ENCODE assay signal across 8 cellular contexts in the genomic region with DNA sequence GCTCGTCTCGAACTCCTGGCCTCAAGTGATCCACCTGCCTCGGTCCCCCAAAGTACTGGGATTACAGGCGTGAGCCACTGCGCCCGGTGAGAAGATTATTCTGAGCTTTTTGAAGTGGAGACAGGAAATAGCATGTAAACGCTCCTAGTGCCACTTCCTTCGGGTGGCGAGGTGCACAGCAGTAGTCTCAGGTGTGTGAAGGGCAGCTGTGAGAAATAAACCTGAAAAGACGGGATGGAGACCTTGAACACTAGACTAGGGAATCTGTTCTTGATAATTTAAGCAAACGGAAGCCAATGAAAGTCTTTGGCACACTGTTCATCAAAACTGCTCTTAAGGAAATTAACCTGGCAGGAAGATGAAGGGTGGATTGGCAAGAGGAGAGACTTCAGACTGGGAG.
DNase-seq lines count a peak whose midpoint lies in the region; ATAC-seq and TF ChIP-seq lines count a peak whose summit lies in the region.

No MANE protein-coding gene starts in this region.

- H3K27ac Mint-ChIP-seq in nephron: peak overlapping the region; percentile 54 to 74 (median 69)

- H3K27me3 ChIP-seq in DOHH2 (ENCODE audit: control insufficient read depth, low read length): peaks cover 30% of the 10 kb centered on the region

- peaks cover 21% of the 10 kb centered on the region for H3K4me1 ChIP-seq in DOHH2 (ENCODE audit: control insufficient read depth, low read length)

- TF ChIP-seq CTCF in DOHH2 (IDR thresholded peaks at IDR 0.05; ENCODE audit: low read depth, low read length, poor library complexity, severe bottlenecking) (no peak), choroid plexus epithelial cell (conservative IDR thresholded peaks at IDR 0.05; ENCODE audit: low read depth, low read length) (no peak), nephron (IDR thresholded peaks at IDR 0.05; ENCODE audit: unreplicated experiment in 3 of 3) (no peak)

- H3K27ac ChIP-seq in DOHH2 (ENCODE audit: low read depth, low read length): no peak overlapping the region

- peaks cover 8% of the 10 kb centered on the region for H3K9me3 Mint-ChIP-seq in nephron

- H3K4me3 ChIP-seq in DOHH2 (ENCODE audit: low read length): no peak overlapping the region; the same call in 1 of the 2 replicates
- H3K4me3 ChIP-seq in choroid plexus epithelial cell (ENCODE audit: low read depth, low read length): peak overlapping the region; percentile 76

- ATAC-seq in GM18502 (IDR thresholded peaks at IDR 0.05; ENCODE audit: poor library complexity, unreplicated experiment): no peak

- H3K9me3 ChIP-seq in DOHH2 (ENCODE audit: control insufficient read depth, insufficient read depth, low read length): 0 out of 2 replicates have a peak, but pooled peaks cover 2% of the 10 kb centered on the region

- no peaks in the 10 kb centered on the region for H3K36me3 ChIP-seq in DOHH2 (ENCODE audit: control insufficient read depth, low read length)

- H4K20me1 ChIP-seq in DOHH2 (ENCODE audit: control insufficient read depth, insufficient read depth, low read depth, low read length): no peaks in the 10 kb centered on the region

- no peaks in the 10 kb centered on the region for H3K9me2 ChIP-seq in DOHH2 (replicated peaks; ENCODE audit: control insufficient read depth, low read length)

- H3K27me3 Mint-ChIP-seq in nephron (ENCODE audit: low read depth): peaks cover 6% of the 10 kb centered on the region

- no peaks in the 10 kb centered on the region for H3F3A ChIP-seq in DOHH2 (ENCODE audit: control insufficient read depth, insufficient read depth)

- H3K4me1 Mint-ChIP-seq in nephron: peaks cover 42% of the 10 kb centered on the region

- no peaks in the 10 kb centered on the region for H3K79me2 ChIP-seq in DOHH2 (ENCODE audit: control insufficient read depth, low read length)

- H3K4me2 ChIP-seq in DOHH2 (ENCODE audit: low read length): peak overlapping the region; percentile 23; the same call in 1 of the 2 replicates

- H3K36me3 Mint-ChIP-seq in nephron (ENCODE audit: low read depth): no peaks in the 10 kb centered on the region

- DNase-seq in NCI-H510A (lab: John Stamatoyannopoulos, UW) (peak; percentile 13), choroid plexus epithelial cell (ENCODE audit: low read depth) (no peak), middle frontal gyrus (ENCODE audit: extremely low spot score, low spot score) (no peak), NK-92 (lab: John Stamatoyannopoulos, UW; ENCODE audit: unreplicated experiment) (no peak), COLO668 (lab: John Stamatoyannopoulos, UW; ENCODE audit: unreplicated experiment) (no peak)

- peak overlapping the region; percentile 88 to 92 (median 92) for H3K4me3 Mint-ChIP-seq in nephron
